Comparison of ENCODE assay signal across 31 cellular contexts in the genomic region with DNA sequence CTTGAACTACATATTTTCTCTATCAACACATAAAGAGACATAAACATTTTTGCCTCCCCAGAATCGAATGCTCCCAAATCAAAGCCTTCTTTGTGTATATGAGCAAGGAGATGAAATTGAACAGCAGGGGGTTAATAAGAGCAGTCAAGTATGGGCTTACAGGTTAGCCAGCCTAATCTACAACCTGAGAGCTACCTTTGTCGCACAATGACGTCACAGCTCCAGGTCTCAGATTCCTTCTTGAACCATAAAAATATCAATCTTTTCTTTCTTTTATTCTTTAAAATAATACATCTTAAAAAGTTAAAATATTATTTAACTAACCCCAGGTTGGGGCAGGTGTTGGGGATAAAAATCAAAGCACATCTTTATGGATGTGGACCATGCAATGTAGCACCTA.
"Had no signal": no experiment of that assay in that cellular context is flagged by ENCODE, and none has a peak within 500 bp of the region (broad histone marks: within the 10 kb centered on the region; RNA-seq: fewer than 3 reads in every experiment).

No MANE protein-coding gene starts in this region.

- DNase-seq: naive B cell; naive thymus-derived CD8-positive, alpha-beta T cell; nephron progenitor cell; occipital lobe; ovary; posterior cingulate gyrus; psoas muscle; right cardiac atrium; spleen; stimulated activated CD4-positive, alpha-beta T cell treated with anti-CD3 and anti-CD28 coated beads, Interleukin-12 subunit alpha, Interleukin-12 subunit beta, amount 100 ng/mL, for 4 hours; stimulated activated CD4-positive, alpha-beta T cell treated with anti-CD3 and anti-CD28 coated beads, Interleukin-1b, Interleukin-23, amount 100 ng/mL, for 48 hours; stimulated activated CD4-positive, alpha-beta T cell treated with anti-CD3 and anti-CD28 coated beads, Interleukin-4, amount 100 ng/mL, for 1 hour; stimulated activated CD4-positive, alpha-beta T cell treated with anti-CD3 and anti-CD28 coated beads, Interleukin-4, amount 100 ng/mL, for 4 hours; stimulated activated CD8-positive, alpha-beta memory T cell treated with anti-CD3 and anti-CD28 coated beads, Interleukin-4, amount 100 ng/mL, for 48 hours; stimulated activated naive CD4-positive, alpha-beta T cell; stimulated activated naive CD8-positive, alpha-beta T cell treated with anti-CD3 and anti-CD28 coated beads, Interleukin-15, amount 100 ng/mL, for 72 hours; stimulated activated naive CD8-positive, alpha-beta T cell treated with anti-CD3 and anti-CD28 coated beads, Interleukin-15, Interleukin-2, amounts not matched to agents 100 U/mL and 50 U/mL, for 24 hours; substantia nigra; testis; tibial artery; transverse colon; upper lobe of left lung had no signal

- H3K9ac ChIP-seq: parathyroid adenoma had no signal

- H2AFZ ChIP-seq: parathyroid adenoma had no signal

- H3K4me1 ChIP-seq: parathyroid adenoma, psoas muscle, spleen, suprapubic skin, testis, tibial artery, transverse colon, upper lobe of left lung, vagina had no signal

- FAIRE-seq: urothelium cell line had no signal

- ATAC-seq: naive thymus-derived CD8-positive, alpha-beta T cell; natural killer cell treated with Interleukin-12 subunit alpha and Interleukin-12 subunit beta and Interleukin-15 and Interleukin-18, amount 100 ng/mL, for 72 hours; psoas muscle; right cardiac atrium; sciatic nerve; stimulated activated memory B cell treated with anti-CD40 and anti-IgM and Interleukin-4, amounts not matched to agents 10 μg/mL and 1 μg/mL and 100 μg/mL, for 72 hours; stimulated activated naive CD8-positive, alpha-beta T cell treated with anti-CD3 and anti-CD28 coated beads, Interleukin-15, amount 100 ng/mL, for 72 hours; stimulated activated naive CD8-positive, alpha-beta T cell treated with anti-CD3 and anti-CD28 coated beads, Interleukin-15, Interleukin-2, amounts not matched to agents 100 U/mL and 50 U/mL, for 24 hours had no signal

- H3K9me3 ChIP-seq: ovary, psoas muscle, suprapubic skin, testis, tibial artery, transverse colon, upper lobe of left lung, vagina had no signal

- H3K27ac ChIP-seq: ovary, parathyroid adenoma, psoas muscle, skin epidermis, spleen, suprapubic skin, testis, tibial artery, transverse colon, upper lobe of left lung, vagina had no signal

- H3K79me2 ChIP-seq: parathyroid adenoma had no signal

- H3K27me3 ChIP-seq: ovary, spleen, suprapubic skin, testis, tibial artery, transverse colon, upper lobe of left lung, vagina had no signal

- H3K36me3 ChIP-seq: ovary, spleen, suprapubic skin, tibial artery, transverse colon, upper lobe of left lung, vagina had no signal

- H3K4me3 ChIP-seq: ovary, psoas muscle, skin epidermis, smooth muscle cell, spleen, suprapubic skin, testis, tibial artery, transverse colon, upper lobe of left lung, vagina had no signal

- H3K4me2 ChIP-seq: smooth muscle cell had no signal
